Comparison of ENCODE assay signal across 8 cellular contexts in genomic region chr2:156399224-156399949, GRCh38. TPM values are rescaled to one million over a fixed set of nuclear protein-coding genes. Genes with fewer than 3 reads are reported as not detected.
DNase-seq lines count a peak whose midpoint lies in the region; ATAC-seq and TF ChIP-seq lines count a peak whose summit lies in the region.

No MANE protein-coding gene starts in this region.

- no peak for DNase-seq in A673 (ENCODE audit: low spot score)
- peak; percentile 16 to 86 for DNase-seq in PC-9
- no peak for DNase-seq in effector memory CD4-positive, alpha-beta T cell
- no peak for DNase-seq in occipital lobe (lab: John Stamatoyannopoulos, UW)
- no peak for DNase-seq in middle frontal gyrus (ENCODE audit: extremely low spot score, low spot score)
- DNase-seq in SHP77 treated with DMSO at 0.1 percent for 48 hours (lab: John Stamatoyannopoulos, UW) = no peak

- peak overlapping the region; percentile 92 to 94 (median 92) for H3K27ac Mint-ChIP-seq in nephron

- H3K79me2 ChIP-seq in PC-9 (ENCODE audit: low read depth) = no peaks in the 10 kb centered on the region

- peak overlapping the region; percentile 76 for H3K4me3 ChIP-seq in A673 (ENCODE audit: low read depth, low read length, poor library complexity, severe bottlenecking)
- peak overlapping the region; percentile 84 for H3K4me3 ChIP-seq in PC-9
- H3K4me3 ChIP-seq in effector memory CD4-positive, alpha-beta T cell (ENCODE audit: insufficient read depth, low read depth, low read length, poor library complexity, severe bottlenecking) = peak overlapping the region; percentile 98

- peak overlapping the region; percentile 91 for H2AFZ ChIP-seq in PC-9

- H3K9me2 ChIP-seq in PC-9 (ENCODE audit: insufficient read depth) = no peaks in the 10 kb centered on the region

- intact Hi-C loops in A673 (cut with micrococcal nuclease; ENCODE audit: unreplicated experiment) (no loop called here), PC-9 (cut with micrococcal nuclease; ENCODE audit: unreplicated experiment) (no loop called here)

- H3K4me1 Mint-ChIP-seq in nephron = peaks cover 6% of the 10 kb centered on the region

- H3K4me1 ChIP-seq in A673 (ENCODE audit: insufficient read depth, low read length, poor library complexity, severe bottlenecking) = no peaks in the 10 kb centered on the region
- H3K4me1 ChIP-seq in PC-9 (replicated peaks; ENCODE audit: insufficient read depth) = peaks cover 19% of the 10 kb centered on the region
- H3K4me1 ChIP-seq in effector memory CD4-positive, alpha-beta T cell (ENCODE audit: control insufficient read depth, insufficient read depth, low read length, poor library complexity, severe bottlenecking) = no peaks in the 10 kb centered on the region

- H3K4me3 Mint-ChIP-seq in nephron = peak overlapping the region; percentile 84 to 91 (median 90)

- peak; percentile 3 for ATAC-seq in GM19043 (IDR thresholded peaks at IDR 0.05; ENCODE audit: low read depth, unreplicated experiment)

- H4K20me1 ChIP-seq in PC-9 (ENCODE audit: insufficient read depth) = no peaks in the 10 kb centered on the region

- POLR2A ChIA-PET in A673 (lab: Charles Lee; ENCODE audit: low non-redundant PET) (no interaction called here), PC-9 (lab: Charles Lee; ENCODE audit: unreplicated experiment) (interaction anchor here (0.6 kb wide), 1 partner anchor 79 kb away, joined by 3 read pairs; no protein-coding TSS in a partner anchor)

- TF ChIP-seq CTCF in A673 (conservative IDR thresholded peaks at IDR 0.05; ENCODE audit: low read depth, low read length) (no peak), PC-9 (conservative IDR thresholded peaks at IDR 0.05) (no peak), nephron (IDR thresholded peaks at IDR 0.05; ENCODE audit: unreplicated experiment in 3 of 3) (no peak)

- H3K27ac ChIP-seq in A673 (ENCODE audit: low read depth, low read length, poor library complexity, severe bottlenecking) = no peak overlapping the region
- H3K27ac ChIP-seq in PC-9 = peak overlapping the region; percentile 83
- peak overlapping the region; percentile 85 for H3K27ac ChIP-seq in effector memory CD4-positive, alpha-beta T cell (ENCODE audit: insufficient read depth, low read length, poor library complexity, severe bottlenecking)

- H3K27me3 ChIP-seq in A673 (replicated peaks; ENCODE audit: insufficient read depth, low read depth, low read length, poor library complexity) = no peaks in the 10 kb centered on the region
- H3K27me3 ChIP-seq in PC-9 (ENCODE audit: insufficient read depth, low read depth) = no peaks in the 10 kb centered on the region
- H3K27me3 ChIP-seq in effector memory CD4-positive, alpha-beta T cell (replicated peaks; ENCODE audit: control insufficient read depth, insufficient read depth, low read length, poor library complexity, severe bottlenecking) = no peaks in the 10 kb centered on the region

- peaks cover 13% of the 10 kb centered on the region for H3K27me3 Mint-ChIP-seq in nephron (ENCODE audit: low read depth)

- peaks cover 32% of the 10 kb centered on the region for H3F3A ChIP-seq in PC-9 (ENCODE audit: insufficient read depth, low read depth)

- BruUV-seq in A673 (replicated peaks; lab: Mats Ljungman, UMichigan) (no TSS peak), PC-9 (replicated peaks; lab: Mats Ljungman, UMichigan) (no TSS peak)

- no peaks in the 10 kb centered on the region for H3K36me3 Mint-ChIP-seq in nephron (ENCODE audit: low read depth)

- H3K9me3 ChIP-seq in A673 (ENCODE audit: low read depth, low read length, poor library complexity, severe bottlenecking) (no peaks in the 10 kb centered on the region), PC-9 (ENCODE audit: insufficient read depth, low read depth) (no peaks in the 10 kb centered on the region)
- H3K9me3 ChIP-seq in effector memory CD4-positive, alpha-beta T cell (ENCODE audit: control insufficient read depth, low read length) = no peaks in the 10 kb centered on the region

- no peaks in the 10 kb centered on the region for H3K9me3 Mint-ChIP-seq in nephron

- peak overlapping the region; percentile 74 for H3K4me2 ChIP-seq in PC-9

- H3K36me3 ChIP-seq in A673 (ENCODE audit: insufficient read depth, low read length, poor library complexity, severe bottlenecking) (no peaks in the 10 kb centered on the region), PC-9 (ENCODE audit: low read depth) (no peaks in the 10 kb centered on the region)
- H3K36me3 ChIP-seq in effector memory CD4-positive, alpha-beta T cell (ENCODE audit: control insufficient read depth, insufficient read depth, low read length) = no peaks in the 10 kb centered on the region

- CTCF ChIA-PET in A673 (lab: Charles Lee) (no interaction called here), PC-9 (lab: Charles Lee) (interaction anchor here (0.6 to 1.0 kb wide), 2 partner anchors 38 to 58 kb away, joined by 3 to 4 read pairs; no protein-coding TSS in a partner anchor)

RNA-seq across cellular contexts. Expression of gene GPD2, which starts 36.8 kb away (rescaled TPM):
- total RNA-seq in A673 (2021) (33.9 and 39.4 TPM in 2 replicates), PC-9 (2021) (47.1 and 67.8 TPM in 2 replicates), occipital lobe (166 TPM)

Comparison
In these comparisons a context has a peak if more than half of its experiments do, and no peak if none do; other contexts are left out.
1. DNase-seq: peak in PC-9 (2 of 2); none in A673 (single experiment), effector memory CD4-positive, alpha-beta T cell (0 of 3), occipital lobe (single experiment), middle frontal gyrus (single experiment) and SHP77 treated with DMSO at 0.1 percent for 48 hours (single experiment).
2. Peak in every context shown above with its lines, with median percentiles within 50 percentile points of each other: H3K4me3 ChIP-seq.